ENCODE assay signal across 7 cellular contexts in the genomic region with DNA sequence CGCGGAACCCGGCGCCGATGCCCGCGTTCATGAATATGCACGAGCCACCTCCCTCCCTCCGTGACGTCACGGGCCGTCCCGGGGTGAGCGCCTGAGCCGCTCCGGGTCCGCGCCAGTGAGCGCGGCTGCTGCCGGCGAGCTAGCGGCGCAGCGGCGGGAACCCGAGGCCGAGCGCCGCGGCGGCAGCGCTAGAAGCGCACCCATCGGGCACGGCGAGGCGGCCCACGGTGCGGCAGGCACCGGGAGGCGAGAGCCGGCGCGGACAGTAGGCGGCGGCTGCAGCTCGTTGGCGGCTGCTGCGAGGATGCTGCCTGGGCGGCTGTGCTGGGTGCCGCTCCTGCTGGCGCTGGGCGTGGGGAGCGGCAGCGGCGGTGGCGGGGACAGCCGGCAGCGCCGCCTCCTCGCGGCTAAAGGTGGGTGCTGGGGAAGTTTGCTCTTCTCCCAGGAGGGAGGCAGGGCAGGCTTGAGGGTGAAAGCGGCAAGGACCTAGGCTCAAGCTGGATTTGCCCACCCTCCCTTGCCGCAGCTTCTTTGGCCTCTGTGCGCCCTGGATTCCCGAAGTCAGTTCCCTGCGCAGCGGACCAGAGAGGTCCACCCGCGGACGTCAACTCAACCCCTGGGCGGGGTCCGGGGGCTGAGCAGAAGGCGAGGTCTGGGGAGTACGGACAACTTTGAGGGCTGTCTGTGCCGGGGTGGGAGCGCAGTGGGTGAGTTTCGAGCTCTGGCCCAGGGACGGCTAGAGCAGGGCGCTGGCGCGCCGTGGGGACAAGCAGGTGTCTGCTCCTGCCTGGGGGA. TPM values are rescaled to one million over a fixed set of nuclear protein-coding genes. Genes with fewer than 3 reads are reported as not detected.
DNase-seq lines count a peak whose midpoint lies in the region; ATAC-seq and TF ChIP-seq lines count a peak whose summit lies in the region.

A gene (plus strand): TSS at position 115 of the 795 bp plus-strand sequence.

- no peak within 1 kb of the TSS for H3K9ac ChIP-seq in skeletal muscle satellite cell (ENCODE audit: low read depth, low read length)

- H3K4me1 ChIP-seq in HEK293 (ENCODE audit: control insufficient read depth, insufficient read depth, low read length) (no peaks in the 10 kb centered on the region), body of pancreas (peaks cover 28% of the 10 kb centered on the region), skeletal muscle satellite cell (ENCODE audit: control insufficient read depth, insufficient read depth, low read length) (peaks cover 6% of the 10 kb centered on the region)

- peaks cover 0 to 10% of the 10 kb centered on the region in 2 donors for H3K27me3 ChIP-seq in body of pancreas
- H3K27me3 ChIP-seq in skeletal muscle satellite cell (ENCODE audit: control insufficient read depth, insufficient read depth, low read length), result peaks cover 53% of the 10 kb centered on the region

- peak in 1 of 3 donors; percentile 10 for TF ChIP-seq POLR2A in body of pancreas (IDR thresholded peaks at IDR 0.05)

- DNase-seq in ELF-1 (ENCODE audit: low read depth, low spot score) (peak; percentile 63), NCI-H345 (lab: John Stamatoyannopoulos, UW) (peak; percentile 54), body of pancreas (peak; percentile 63 to 78 (median 68)), iPS-NIHi11 (ENCODE audit: low spot score) (peak; percentile 85), SKM-1 treated with dmso at 0.1 percent for 144 hours (lab: John Stamatoyannopoulos, UW; ENCODE audit: unreplicated experiment) (no peak)

- WGBS in body of pancreas, 2 donors, result 0% methylated on average over 83 of the region's 84 CpGs; no CpG with 5 or more reads in 1 of the 2 donors

- peak; percentile 52; the same call in 1 of the 2 replicates for TF ChIP-seq CTCF in HEK293 (tag by site-specific recombination; IDR thresholded peaks at IDR 0.05)
- TF ChIP-seq CTCF in body of pancreas (IDR thresholded peaks at IDR 0.05), result peak in 2 of 7 experiments; percentile 22 to 30

- peak within 1 kb of the TSS; percentile 88 for H3K4me2 ChIP-seq in skeletal muscle satellite cell (ENCODE audit: low read length)

- H3K9me3 ChIP-seq in HEK293 (ENCODE audit: control insufficient read depth, insufficient read depth, low read depth, low read length) (no peaks in the 10 kb centered on the region), body of pancreas (no peaks in the 10 kb centered on the region), skeletal muscle satellite cell (replicated peaks; ENCODE audit: low read length) (no peaks in the 10 kb centered on the region)

- no peaks in the 10 kb centered on the region for H3K36me3 ChIP-seq in HEK293 (ENCODE audit: control insufficient read depth in 2 of 2, insufficient read depth in 1 of 2, low read length in 2 of 2)
- H3K36me3 ChIP-seq in body of pancreas (replicated peaks in 1 of 2; ENCODE audit: insufficient read depth in 1 of 2, low read depth in 2 of 2), result no peaks in the 10 kb centered on the region
- no peaks in the 10 kb centered on the region for H3K36me3 ChIP-seq in skeletal muscle satellite cell (ENCODE audit: insufficient read depth, low read length)

- intact Hi-C loops in body of pancreas (cut with DNase I), result loop anchor here (10.0 kb wide), 2 partner anchors 220 to 800 kb away; no protein-coding TSS in a partner anchor

- H3K4me3 ChIP-seq in HEK293 (ENCODE audit: low read depth, low read length) (peak within 1 kb of the TSS; percentile 63), body of pancreas (peak within 1 kb of the TSS; percentile 12 to 22), skeletal muscle satellite cell (ENCODE audit: low read length) (peak within 1 kb of the TSS; percentile 68)

- peak; percentile 77 for ATAC-seq in body of pancreas

- H3K27ac ChIP-seq in HEK293 (ENCODE audit: extremely low read depth, low read depth, low read length) (peak within 1 kb of the TSS; percentile 9; the same call in 1 of the 2 replicates), body of pancreas (no peak within 1 kb of the TSS)

- POLR2A ChIA-PET in HEK293 (lab: Yijun Ruan, JAX), result interaction anchor here (0.7 to 0.9 kb wide), 3 partner anchors 117 to 250 kb away, joined by 3 to 4 read pairs (median 4); no protein-coding TSS in a partner anchor

- CTCF ChIA-PET in HEK293 (lab: Yijun Ruan, JAX), result interaction anchor here (0.6 to 1.5 kb wide), 12 partner anchors 25 to 1257 kb away, joined by 3 to 5 read pairs (median 3); no protein-coding TSS in a partner anchor

TF ChIP-seq in HEK293, 187 proteins besides CTCF, POLR2A, EP300 and RAD21 (continues in another document):
- no peak for TF ChIP-seq MZF1 (tag by site-specific recombination; IDR thresholded peaks at IDR 0.05; ENCODE audit: borderline replicate concordance)
- peak; percentile 34; the same call in 1 of the 2 replicates for TF ChIP-seq ZNF629 (tag by site-specific recombination; IDR thresholded peaks at IDR 0.05)
- peak; percentile 51 for TF ChIP-seq EGR2 (tag by site-specific recombination; IDR thresholded peaks at IDR 0.05; ENCODE audit: low read depth)
- TF ChIP-seq, protein P1, sequence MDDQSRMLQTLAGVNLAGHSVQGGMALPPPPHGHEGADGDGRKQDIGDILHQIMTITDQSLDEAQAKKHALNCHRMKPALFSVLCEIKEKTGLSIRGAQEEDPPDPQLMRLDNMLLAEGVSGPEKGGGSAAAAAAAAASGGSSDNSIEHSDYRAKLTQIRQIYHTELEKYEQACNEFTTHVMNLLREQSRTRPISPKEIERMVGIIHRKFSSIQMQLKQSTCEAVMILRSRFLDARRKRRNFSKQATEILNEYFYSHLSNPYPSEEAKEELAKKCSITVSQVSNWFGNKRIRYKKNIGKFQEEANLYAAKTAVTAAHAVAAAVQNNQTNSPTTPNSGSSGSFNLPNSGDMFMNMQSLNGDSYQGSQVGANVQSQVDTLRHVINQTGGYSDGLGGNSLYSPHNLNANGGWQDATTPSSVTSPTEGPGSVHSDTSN (CRISPR knock-in tag; IDR thresholded peaks at IDR 0.05), result peak; percentile 68; the same call in 1 of the 2 replicates
- TF ChIP-seq, protein P2, sequence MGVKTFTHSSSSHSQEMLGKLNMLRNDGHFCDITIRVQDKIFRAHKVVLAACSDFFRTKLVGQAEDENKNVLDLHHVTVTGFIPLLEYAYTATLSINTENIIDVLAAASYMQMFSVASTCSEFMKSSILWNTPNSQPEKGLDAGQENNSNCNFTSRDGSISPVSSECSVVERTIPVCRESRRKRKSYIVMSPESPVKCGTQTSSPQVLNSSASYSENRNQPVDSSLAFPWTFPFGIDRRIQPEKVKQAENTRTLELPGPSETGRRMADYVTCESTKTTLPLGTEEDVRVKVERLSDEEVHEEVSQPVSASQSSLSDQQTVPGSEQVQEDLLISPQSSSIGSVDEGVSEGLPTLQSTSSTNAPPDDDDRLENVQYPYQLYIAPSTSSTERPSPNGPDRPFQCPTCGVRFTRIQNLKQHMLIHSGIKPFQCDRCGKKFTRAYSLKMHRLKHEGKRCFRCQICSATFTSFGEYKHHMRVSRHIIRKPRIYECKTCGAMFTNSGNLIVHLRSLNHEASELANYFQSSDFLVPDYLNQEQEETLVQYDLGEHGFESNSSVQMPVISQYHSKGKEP (tag by site-specific recombination; IDR thresholded peaks at IDR 0.05), result 0 out of 2 replicates have a peak, but pooled peaks have one; percentile 44
- TF ChIP-seq ZNF37A (tag by site-specific recombination; IDR thresholded peaks at IDR 0.05), result no peak
- no peak for TF ChIP-seq YY1 (tag by site-specific recombination; IDR thresholded peaks at IDR 0.05)
- no peak for TF ChIP-seq ZNF292 (tag by site-specific recombination; IDR thresholded peaks at IDR 0.05; ENCODE audit: borderline replicate concordance, low read depth)
- TF ChIP-seq SP3 (tag by site-specific recombination; IDR thresholded peaks at IDR 0.05), result peak; percentile 46
- TF ChIP-seq SALL2 (tag by site-specific recombination; IDR thresholded peaks at IDR 0.05; ENCODE audit: borderline replicate concordance), result no peak
- TF ChIP-seq ZFHX2 (tag by site-specific recombination; conservative IDR thresholded peaks at IDR 0.05), result peak; percentile 72; the same call in 1 of the 2 replicates
- TF ChIP-seq ZNF610 (tag by site-specific recombination; IDR thresholded peaks at IDR 0.05; ENCODE audit: borderline replicate concordance), result peak; percentile 90; the same call in 1 of the 2 replicates
- TF ChIP-seq ZNF777 (tag by site-specific recombination; IDR thresholded peaks at IDR 0.05; ENCODE audit: borderline replicate concordance), result peak; percentile 16; the same call in 1 of the 2 replicates
- TF ChIP-seq SP7 (tag by site-specific recombination; IDR thresholded peaks at IDR 0.05), result no peak
- peak; percentile 89; the same call in 1 of the 2 replicates for TF ChIP-seq ZNF561 (tag by site-specific recombination; IDR thresholded peaks at IDR 0.05; ENCODE audit: borderline replicate concordance)
- TF ChIP-seq, protein P3, sequence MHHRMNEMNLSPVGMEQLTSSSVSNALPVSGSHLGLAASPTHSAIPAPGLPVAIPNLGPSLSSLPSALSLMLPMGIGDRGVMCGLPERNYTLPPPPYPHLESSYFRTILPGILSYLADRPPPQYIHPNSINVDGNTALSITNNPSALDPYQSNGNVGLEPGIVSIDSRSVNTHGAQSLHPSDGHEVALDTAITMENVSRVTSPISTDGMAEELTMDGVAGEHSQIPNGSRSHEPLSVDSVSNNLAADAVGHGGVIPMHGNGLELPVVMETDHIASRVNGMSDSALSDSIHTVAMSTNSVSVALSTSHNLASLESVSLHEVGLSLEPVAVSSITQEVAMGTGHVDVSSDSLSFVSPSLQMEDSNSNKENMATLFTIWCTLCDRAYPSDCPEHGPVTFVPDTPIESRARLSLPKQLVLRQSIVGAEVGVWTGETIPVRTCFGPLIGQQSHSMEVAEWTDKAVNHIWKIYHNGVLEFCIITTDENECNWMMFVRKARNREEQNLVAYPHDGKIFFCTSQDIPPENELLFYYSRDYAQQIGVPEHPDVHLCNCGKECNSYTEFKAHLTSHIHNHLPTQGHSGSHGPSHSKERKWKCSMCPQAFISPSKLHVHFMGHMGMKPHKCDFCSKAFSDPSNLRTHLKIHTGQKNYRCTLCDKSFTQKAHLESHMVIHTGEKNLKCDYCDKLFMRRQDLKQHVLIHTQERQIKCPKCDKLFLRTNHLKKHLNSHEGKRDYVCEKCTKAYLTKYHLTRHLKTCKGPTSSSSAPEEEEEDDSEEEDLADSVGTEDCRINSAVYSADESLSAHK (tag by site-specific recombination; IDR thresholded peaks at IDR 0.05), result no peak
- no peak for TF ChIP-seq ZIC2 (tag by site-specific recombination; IDR thresholded peaks at IDR 0.05)
- TF ChIP-seq ZNF138 (tag by site-specific recombination; IDR thresholded peaks at IDR 0.05; ENCODE audit: borderline replicate concordance), result no peak
- no peak for TF ChIP-seq ZNF174 (tag by site-specific recombination; IDR thresholded peaks at IDR 0.05)

RNA-seq across cellular contexts. Expression of the gene that starts here (rescaled TPM):
- total RNA-seq in body of pancreas, result 10 to 100 TPM; 14.5 to 14.8 TPM
- 0.25 and 5.2 TPM in 2 replicates for total RNA-seq in skeletal muscle satellite cell (2012; rRNA removed)

Comparison
In these comparisons a context has a peak if more than half of its experiments do, and no peak if none do; other contexts are left out.
1. H3K4me3 ChIP-seq: peak in every context shown above with its lines; median percentile 68 in skeletal muscle satellite cell; 63 in HEK293; 17 in body of pancreas.